In genomic region chr1:110673805-110674336, GRCh38 we compare ENCODE assay signal across 8 cellular contexts. TPM values are rescaled to one million over a fixed set of nuclear protein-coding genes. Genes with fewer than 3 reads are reported as not detected.
A peak's percentile ranks its signal among the peaks of the same experiment; 100 is the strongest.
DNase-seq lines count a peak whose midpoint lies in the region; ATAC-seq lines count a peak whose summit lies in the region.

No MANE protein-coding gene starts in this region.

- H3K9me3 ChIP-seq in iPS DF 6.9 (ENCODE audit: control insufficient read depth, insufficient read depth, low read length): no peaks in the 10 kb centered on the region

- in situ Hi-C loops in KBM-7 (cut with MboI; ENCODE audit: low pct_unique_long_range_greater_than_20kb, low sequenced_read_pairs): no loop called here

- no peaks in the 10 kb centered on the region for H3K4me1 ChIP-seq in iPS DF 6.9 (ENCODE audit: control insufficient read depth, insufficient read depth, low read length)

- no peaks in the 10 kb centered on the region for H3K36me3 ChIP-seq in iPS DF 6.9 (ENCODE audit: control insufficient read depth, insufficient read depth, low read length)

- peak overlapping the region; percentile 83 to 98 (median 95) for H3K27ac Mint-ChIP-seq in IgD-negative memory B cell
- peak overlapping the region; percentile 99 for H3K27ac Mint-ChIP-seq in activated T-cell treated with anti-CD3 and anti-CD28 coated beads, Interleukin-2, amount 50 U/mL, for 24 hours

- peak overlapping the region; percentile 90 to 100 (median 98) for H3K4me3 Mint-ChIP-seq in IgD-negative memory B cell
- H3K4me3 Mint-ChIP-seq in activated T-cell treated with anti-CD3 and anti-CD28 coated beads, Interleukin-2, amount 50 U/mL, for 24 hours: peak overlapping the region; percentile 97

- H3K27me3 Mint-ChIP-seq in IgD-negative memory B cell: peaks cover 4% of the 10 kb centered on the region
- H3K27me3 Mint-ChIP-seq in activated T-cell treated with anti-CD3 and anti-CD28 coated beads, Interleukin-2, amount 50 U/mL, for 24 hours: no peaks in the 10 kb centered on the region

- peaks cover 25 to 48% (median 38%) of the 10 kb centered on the region in 3 donors for H3K4me1 Mint-ChIP-seq in IgD-negative memory B cell
- peaks cover 51% of the 10 kb centered on the region for H3K4me1 Mint-ChIP-seq in activated T-cell treated with anti-CD3 and anti-CD28 coated beads, Interleukin-2, amount 50 U/mL, for 24 hours (ENCODE audit: low read depth)

- peaks cover 3% of the 10 kb centered on the region for H3K36me3 Mint-ChIP-seq in IgD-negative memory B cell
- H3K36me3 Mint-ChIP-seq in activated T-cell treated with anti-CD3 and anti-CD28 coated beads, Interleukin-2, amount 50 U/mL, for 24 hours (ENCODE audit: low read depth): peaks cover 47% of the 10 kb centered on the region

- H3K4me3 ChIP-seq in iPS DF 6.9 (ENCODE audit: low read length): peak overlapping the region; percentile 61; the same call in 1 of the 2 replicates

- no CpG with 5 or more reads among the region's 51 CpGs for WGBS in iPS DF 6.9 (ENCODE audit: insufficient coverage, insufficient read length)

- H3K27me3 ChIP-seq in iPS DF 6.9 (ENCODE audit: control insufficient read depth, insufficient read depth, low read length): peaks cover 27% of the 10 kb centered on the region

- ATAC-seq in GM18873 (IDR thresholded peaks at IDR 0.05; ENCODE audit: low FRiP score, unreplicated experiment): no peak
- ATAC-seq in HG03521 (IDR thresholded peaks at IDR 0.05; ENCODE audit: unreplicated experiment): no peak
- ATAC-seq in GM21515 (IDR thresholded peaks at IDR 0.05; ENCODE audit: unreplicated experiment): no peak

- DNase-seq in activated T-cell treated with anti-CD3 and anti-CD28 coated beads, Interleukin-2, amount 50 U/mL, for 24 hours: no peak
- no peak for DNase-seq in iPS DF 6.9 (ENCODE audit: low read depth, low spot score)
- peak; percentile 36 for DNase-seq in stimulated activated CD4-positive, alpha-beta T cell treated with anti-CD3 and anti-CD28 coated beads, Interleukin-4, amount 100 ng/mL, for 1 hour
- no peak for DNase-seq in KBM-7

- no peak overlapping the region for H3K27ac ChIP-seq in iPS DF 6.9 (ENCODE audit: low read length)

- H3K9me3 Mint-ChIP-seq in IgD-negative memory B cell: no peaks in the 10 kb centered on the region
- H3K9me3 Mint-ChIP-seq in activated T-cell treated with anti-CD3 and anti-CD28 coated beads, Interleukin-2, amount 50 U/mL, for 24 hours: no peaks in the 10 kb centered on the region

RNA-seq across cellular contexts. Expression of gene KCNA3, which starts 0.9 kb away (rescaled TPM):
- polyA plus RNA-seq in IgD-negative memory B cell: 55.9 TPM
